Comparison of ENCODE assay signal across 1 cellular context in the genomic region with DNA sequence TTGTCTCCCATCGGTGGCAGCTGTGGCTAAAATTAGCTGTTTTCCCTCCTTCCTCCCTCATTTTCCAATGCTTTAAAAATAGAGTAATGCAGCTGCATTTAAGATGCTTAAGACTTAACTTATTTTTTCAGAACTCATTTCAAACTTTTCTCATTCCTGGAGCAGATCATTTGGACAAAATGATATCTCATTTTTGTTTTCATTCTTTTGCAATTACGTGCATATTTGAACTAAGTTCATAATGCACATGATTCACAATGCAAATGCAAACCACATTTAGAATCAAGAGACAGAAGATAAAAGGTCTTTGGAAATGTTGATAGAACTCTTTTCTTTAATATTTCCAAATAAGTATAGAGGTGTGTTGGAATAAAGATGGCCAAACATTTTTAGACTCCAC.
A peak's percentile ranks its signal among the peaks of the same experiment; 100 is the strongest.
TF ChIP-seq lines count a peak whose summit lies in the region.

No MANE protein-coding gene starts in this region.

TF ChIP-seq in SK-N-SH, 30 proteins besides CTCF, POLR2A, EP300 and RAD21:
- TF ChIP-seq IRF3 (IDR thresholded peaks at IDR 0.05; ENCODE audit: low read depth, low read length), result no peak
- TF ChIP-seq JUND (IDR thresholded peaks at IDR 0.05), result peak; percentile 42
- TF ChIP-seq GATA2 (CRISPR knock-in tag; IDR thresholded peaks at IDR 0.05), result no peak
- no peak for TF ChIP-seq USF1 (IDR thresholded peaks at IDR 0.05; ENCODE audit: borderline replicate concordance, low read depth)
- no peak for TF ChIP-seq CHD2 (IDR thresholded peaks at IDR 0.05; ENCODE audit: low read length, partially characterized antibody)
- TF ChIP-seq YY1 (IDR thresholded peaks at IDR 0.05; ENCODE audit: low read depth), result no peak
- TF ChIP-seq GABPA (IDR thresholded peaks at IDR 0.05; ENCODE audit: low read depth), result no peak
- TF ChIP-seq, protein P1, sequence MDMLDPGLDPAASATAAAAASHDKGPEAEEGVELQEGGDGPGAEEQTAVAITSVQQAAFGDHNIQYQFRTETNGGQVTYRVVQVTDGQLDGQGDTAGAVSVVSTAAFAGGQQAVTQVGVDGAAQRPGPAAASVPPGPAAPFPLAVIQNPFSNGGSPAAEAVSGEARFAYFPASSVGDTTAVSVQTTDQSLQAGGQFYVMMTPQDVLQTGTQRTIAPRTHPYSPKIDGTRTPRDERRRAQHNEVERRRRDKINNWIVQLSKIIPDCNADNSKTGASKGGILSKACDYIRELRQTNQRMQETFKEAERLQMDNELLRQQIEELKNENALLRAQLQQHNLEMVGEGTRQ (IDR thresholded peaks at IDR 0.05; ENCODE audit: borderline replicate concordance, low read depth, low read length), result no peak
- TF ChIP-seq TEAD4 (IDR thresholded peaks at IDR 0.05; ENCODE audit: borderline replicate concordance, insufficient read depth), result no peak; the same call in 1 of the 2 replicates
- no peak for TF ChIP-seq MEF2A (IDR thresholded peaks at IDR 0.05; ENCODE audit: borderline replicate concordance, low read depth)
- 0 out of 2 replicates have a peak, but pooled peaks have one; percentile 20 for TF ChIP-seq PBX3 (IDR thresholded peaks at IDR 0.05)
- TF ChIP-seq MAX (IDR thresholded peaks at IDR 0.05; ENCODE audit: low read depth), result no peak; the same call in 1 of the 2 replicates
- TF ChIP-seq RXRA (IDR thresholded peaks at IDR 0.05; ENCODE audit: borderline replicate concordance, low read depth), result peak; percentile 36; the same call in 1 of the 2 replicates
- no peak for TF ChIP-seq MXI1 (IDR thresholded peaks at IDR 0.05; ENCODE audit: low read depth, low read length)
- TF ChIP-seq RCOR1 (IDR thresholded peaks at IDR 0.05; ENCODE audit: low read length), result no peak
- TF ChIP-seq ELF1 (IDR thresholded peaks at IDR 0.05), result no peak
- peak; percentile 81 for TF ChIP-seq TCF12 (IDR thresholded peaks at IDR 0.05)
- peak; percentile 41; the same call in 1 of the 2 replicates for TF ChIP-seq NFIC (IDR thresholded peaks at IDR 0.05; ENCODE audit: borderline replicate concordance)
- no peak for TF ChIP-seq EZH2phosphoT487 (IDR thresholded peaks at IDR 0.05; ENCODE audit: borderline replicate concordance, low read depth)
- peak; percentile 37; the same call in 1 of the 2 replicates for TF ChIP-seq FOSL2 (IDR thresholded peaks at IDR 0.05; ENCODE audit: borderline replicate concordance, low read depth)
- no peak for TF ChIP-seq SMC3 (IDR thresholded peaks at IDR 0.05; ENCODE audit: low read depth, low read length)
- no peak for TF ChIP-seq POLR2AphosphoS5 (IDR thresholded peaks at IDR 0.05; ENCODE audit: low read depth, low read length)
